In genomic region chr17:80640379-80641071, GRCh38 we compare ENCODE assay signal across 23 cellular contexts.
DNase-seq lines count a peak whose midpoint lies in the region; ATAC-seq, FAIRE-seq and TF ChIP-seq lines count a peak whose summit lies in the region.
"Had no signal": no experiment of that assay in that cellular context is flagged by ENCODE, and none has a peak within 500 bp of the region (broad histone marks: within the 10 kb centered on the region; RNA-seq: fewer than 3 reads in every experiment).

No MANE protein-coding gene starts in this region.

- no peak for TF ChIP-seq RAD21 in A549 (conservative IDR thresholded peaks at IDR 0.05 in 1 of 2, IDR thresholded peaks at IDR 0.05 in 1 of 2)

- H3K9me3 ChIP-seq in A549 (no peaks in the 10 kb centered on the region), colonic mucosa (no peaks in the 10 kb centered on the region)
- H3K9me3 ChIP-seq: BE2C, Caco-2, MG63, Peyer's patch had no signal

- H3K4me3 ChIP-seq in A549 (no peak overlapping the region), colonic mucosa (no peak overlapping the region)
- H3K4me3 ChIP-seq: MG63, Peyer's patch, SJSA1 had no signal

- in situ Hi-C loops in Caki2 (cut with HindIII; ENCODE audit: low pct_unique_long_range_greater_than_20kb, low sequenced_read_pairs) (no loop called here), G401 (cut with HindIII; ENCODE audit: low sequenced_read_pairs) (no loop called here)

- H3K9ac ChIP-seq in colonic mucosa (ENCODE audit: low read depth in 2 of 2, low read length in 2 of 2), result no peak overlapping the region

- intact Hi-C loops in colonic mucosa (cut with DNase I), result no loop called here

- TF ChIP-seq POLR2A in A549 (IDR thresholded peaks at IDR 0.05; ENCODE audit: low read length), result peak; percentile 9; the same call in 1 of the 2 replicates

- DNase-seq in A549 (ENCODE audit: low read depth in 1 of 2, low spot score in 1 of 2), result no peak
- DNase-seq in Caki2 (ENCODE audit: low read depth), result peak; percentile 81
- DNase-seq in RCC 7860 (ENCODE audit: low spot score), result peak; percentile 87
- peak; percentile 67 for DNase-seq in left kidney (ENCODE audit: low read depth, low spot score)
- DNase-seq in colonic mucosa, result no peak
- DNase-seq in ureter (ENCODE audit: low spot score), result no peak
- DNase-seq in G401 (ENCODE audit: low spot score), result no peak
- no peak for DNase-seq in NCI-H1092 (lab: John Stamatoyannopoulos, UW)
- DNase-seq: BE2C; Caco-2; CD4-positive, CD25-positive, alpha-beta regulatory T cell; GOT3; HCEC 1CT; MG63; NCI-H1417 treated with DMSO at 0.1 percent for 48 hours; NCI-H187; NCI-H2107; NCI-H446 treated with DMSO at 0.1 percent for 48 hours; NCI-H526 treated with DMSO at 0.1 percent for 48 hours; Peyer's patch had no signal

- FAIRE-seq in A549 (lab: Jason Lieb, UNC), result no peak
- peak; percentile 96 for FAIRE-seq in RCC 7860 (lab: Jason Lieb, UNC)
- FAIRE-seq: G401.6, GM19239 had no signal

- no peaks in the 10 kb centered on the region for H3K27me3 ChIP-seq in colonic mucosa
- H3K27me3 ChIP-seq: BE2C, MG63, Peyer's patch, SJSA1 had no signal

- TF ChIP-seq CTCF in A549 (IDR thresholded peaks at IDR 0.05), result no peak
- TF ChIP-seq CTCF in colonic mucosa (IDR thresholded peaks at IDR 0.05), result no peak

- no peak for ATAC-seq in A549

- POLR2A ChIA-PET in A549 (lab: Yijun Ruan, JAX), result no interaction called here

- TF ChIP-seq EP300 in A549 (IDR thresholded peaks at IDR 0.05), result no peak

- no peaks in the 10 kb centered on the region for H3K36me3 ChIP-seq in colonic mucosa
- H3K36me3 ChIP-seq: Peyer's patch had no signal

- H3K4me1 ChIP-seq in A549, result no peaks in the 10 kb centered on the region
- no peaks in the 10 kb centered on the region for H3K4me1 ChIP-seq in colonic mucosa
- H3K4me1 ChIP-seq: Caco-2, Peyer's patch had no signal

- no peak overlapping the region for H3K4me2 ChIP-seq in A549

- 96% methylated on average over 18 of the region's 18 CpGs for WGBS in A549 (ENCODE audit: missing lambda C conversion rate)

- H3K27ac ChIP-seq in A549 (no peak overlapping the region), colonic mucosa (no peak overlapping the region)
- H3K27ac ChIP-seq: Peyer's patch, SJSA1 had no signal

- CTCF ChIA-PET in A549 (lab: Yijun Ruan, JAX), result interaction anchor here (1.0 to 1.2 kb wide), 4 partner anchors 10 to 213 kb away, joined by 3 to 4 read pairs (median 4); no protein-coding TSS in a partner anchor

TF ChIP-seq in A549, 52 proteins besides CTCF, POLR2A, EP300 and RAD21:
- TF ChIP-seq RNF2 (IDR thresholded peaks at IDR 0.05; ENCODE audit: borderline replicate concordance, low read depth), result no peak
- no peak for TF ChIP-seq BHLHE40 (IDR thresholded peaks at IDR 0.05; ENCODE audit: low read depth, low read length)
- no peak for TF ChIP-seq TP53 (CRISPR knock-in tag; IDR thresholded peaks at IDR 0.05)
- TF ChIP-seq CBX8 (IDR thresholded peaks at IDR 0.05), result no peak
- TF ChIP-seq SREBF2 (IDR thresholded peaks at IDR 0.05), result no peak
- TF ChIP-seq NR3C1 (IDR thresholded peaks at IDR 0.05), result no peak
- no peak for TF ChIP-seq BCL3 (IDR thresholded peaks at IDR 0.05)
- no peak for TF ChIP-seq HMGXB4 (CRISPR knock-in tag; IDR thresholded peaks at IDR 0.05; ENCODE audit: borderline replicate concordance)
- TF ChIP-seq CHD4 (IDR thresholded peaks at IDR 0.05; ENCODE audit: borderline replicate concordance), result no peak
- TF ChIP-seq ELK1 (IDR thresholded peaks at IDR 0.05; ENCODE audit: low read depth, low read length), result no peak
- no peak for TF ChIP-seq CBX2 (IDR thresholded peaks at IDR 0.05; ENCODE audit: borderline replicate concordance, low read depth)
- no peak for TF ChIP-seq EHMT2 (IDR thresholded peaks at IDR 0.05; ENCODE audit: low read depth)
- no peak for TF ChIP-seq HOXB5 (CRISPR knock-in tag; IDR thresholded peaks at IDR 0.05)
- no peak for TF ChIP-seq CEBPB (IDR thresholded peaks at IDR 0.05)
- TF ChIP-seq, protein P1, sequence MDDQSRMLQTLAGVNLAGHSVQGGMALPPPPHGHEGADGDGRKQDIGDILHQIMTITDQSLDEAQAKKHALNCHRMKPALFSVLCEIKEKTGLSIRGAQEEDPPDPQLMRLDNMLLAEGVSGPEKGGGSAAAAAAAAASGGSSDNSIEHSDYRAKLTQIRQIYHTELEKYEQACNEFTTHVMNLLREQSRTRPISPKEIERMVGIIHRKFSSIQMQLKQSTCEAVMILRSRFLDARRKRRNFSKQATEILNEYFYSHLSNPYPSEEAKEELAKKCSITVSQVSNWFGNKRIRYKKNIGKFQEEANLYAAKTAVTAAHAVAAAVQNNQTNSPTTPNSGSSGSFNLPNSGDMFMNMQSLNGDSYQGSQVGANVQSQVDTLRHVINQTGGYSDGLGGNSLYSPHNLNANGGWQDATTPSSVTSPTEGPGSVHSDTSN (IDR thresholded peaks at IDR 0.05), result no peak
- TF ChIP-seq TFCP2L1 (CRISPR knock-in tag; IDR thresholded peaks at IDR 0.05), result no peak

Comparison
In these comparisons a context has a peak if more than half of its experiments do, and no peak if none do; other contexts are left out.
1. DNase-seq: peak in Caki2 (single experiment), RCC 7860 (single experiment) and left kidney (single experiment); none in A549 (0 of 2), colonic mucosa (single experiment), ureter (single experiment), G401 (single experiment) and NCI-H1092 (single experiment).